28 cellular contexts compared by ENCODE assay signal in genomic region chrX:152619897-152620296, GRCh38. TPM values are rescaled to one million over a fixed set of nuclear protein-coding genes. Genes with fewer than 3 reads are reported as not detected.
"Had no signal": no experiment of that assay in that cellular context is flagged by ENCODE, and none has a peak within 500 bp of the region (broad histone marks: within the 10 kb centered on the region; RNA-seq: fewer than 3 reads in every experiment).

No MANE protein-coding gene starts in this region.

- H3K27ac ChIP-seq: brain microvascular endothelial cell, Peyer's patch, WERI-Rb-1 had no signal

- H3K27me3 ChIP-seq: brain microvascular endothelial cell, Peyer's patch had no signal

- ATAC-seq: activated CD4-positive, alpha-beta T cell treated with anti-CD3 and anti-CD28 coated beads for 36 hours; activated T-helper 17 cell treated with anti-CD3 and anti-CD28 coated beads, Interleukin-2, amount 50 U/mL, for 72 hours; T-cell had no signal

- H3K9me3 ChIP-seq: Peyer's patch had no signal

- H3K36me3 ChIP-seq: brain microvascular endothelial cell, Peyer's patch, WERI-Rb-1 had no signal

- H3K4me1 ChIP-seq: Peyer's patch had no signal

- H3K4me3 ChIP-seq: Peyer's patch had no signal

- DNase-seq: activated CD4-positive, alpha-beta memory T cell treated with anti-CD3 and anti-CD28 coated beads, Interleukin-2, amount 10 ng/mL, durations not matched to agents 7 days and 5 days; activated CD4-positive, alpha-beta T cell treated with anti-CD3 and anti-CD28 coated beads for 36 hours; activated CD4-positive, alpha-beta T cell treated with anti-CD3 and anti-CD28 coated beads, Interleukin-2, amount 50 U/mL, for 1 hour; activated gamma-delta T cell; activated naive CD4-positive, alpha-beta T cell treated with anti-CD3 and anti-CD28 coated beads for 36 hours; activated T-cell treated with anti-CD3 and anti-CD28 coated beads for 4 hours; activated T-cell treated with anti-CD3 and anti-CD28 coated beads, Interleukin-2, amount 50 U/mL, for 48 hours; amygdala; brain microvascular endothelial cell; cerebellar nuclear complex; NCI-H1105 treated with DMSO at 0.1 percent for 48 hours; NCI-H1436 treated with DMSO at 0.1 percent for 48 hours; NCI-H187; NCI-H2081; NCI-H510A treated with DMSO at 0.1 percent for 48 hours; NCI-H69; NK-92 treated with Interleukin-12 subunit alpha and Interleukin-12 subunit beta, amount 100 ng/mL, for 24 hours; OCI-M1; Peyer's patch; SHP77 treated with DMSO at 0.1 percent for 48 hours; T-cell; T-helper 2 cell; T1000; WERI-Rb-1 had no signal

RNA-seq across cellular contexts. Expression of gene GABRQ, which starts 17.8 kb away (rescaled TPM):
- total RNA-seq: activated CD4-positive, alpha-beta memory T cell treated with anti-CD3 and anti-CD28 coated beads, Interleukin-2, amount 10 ng/mL, durations not matched to agents 7 days and 5 days; activated CD8-positive, alpha-beta memory T cell treated with anti-CD3 and anti-CD28 coated beads for 36 hours; cardiac septum; Peyer's patch; SK-MEL-5; T-cell had no signal
